Comparison of ENCODE assay signal across 24 cellular contexts in the genomic region with DNA sequence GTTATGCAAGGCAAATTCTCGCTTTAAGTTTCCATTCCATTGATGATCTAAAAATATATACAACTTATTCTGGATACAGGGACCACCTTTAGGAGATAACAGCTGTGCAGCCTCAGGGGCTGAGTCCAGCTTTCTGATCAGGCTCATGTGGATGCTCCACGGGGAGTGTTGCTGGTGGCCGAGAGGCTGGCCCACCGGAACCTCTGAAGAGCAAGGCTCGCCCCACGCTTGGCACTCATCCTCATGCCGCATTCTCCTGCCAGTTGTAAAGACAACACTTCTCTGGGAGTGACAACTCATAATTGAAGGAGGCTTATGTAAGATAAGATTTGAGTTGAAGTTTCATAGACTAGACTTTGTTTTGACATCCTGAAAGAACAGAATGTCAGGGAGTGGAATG.
"Had no signal": no experiment of that assay in that cellular context is flagged by ENCODE, and none has a peak within 500 bp of the region (broad histone marks: within the 10 kb centered on the region; RNA-seq: fewer than 3 reads in every experiment).

No MANE protein-coding gene starts in this region.

- H3K4me3 Mint-ChIP-seq: activated T-cell treated with anti-CD3 and anti-CD28 coated beads, Interleukin-2, amount 50 U/mL, for 4 hours; activated T-helper 17 cell treated with anti-CD3 and anti-CD28 coated beads, Interleukin-2, amount 50 U/mL, for 72 hours; naive B cell; nephron progenitor cell; stimulated activated memory B cell treated with anti-CD40 and anti-IgM and Interleukin-4, amounts not matched to agents 10 μg/mL and 1 μg/mL and 100 μg/mL, for 72 hours had no signal

- H3K9me3 Mint-ChIP-seq: activated T-cell treated with anti-CD3 and anti-CD28 coated beads, Interleukin-2, amount 50 U/mL, for 4 hours; activated T-helper 17 cell treated with anti-CD3 and anti-CD28 coated beads, Interleukin-2, amount 50 U/mL, for 72 hours; stimulated activated memory B cell treated with anti-CD40 and anti-IgM and Interleukin-4, amounts not matched to agents 10 μg/mL and 1 μg/mL and 100 μg/mL, for 72 hours had no signal

- H3K4me1 Mint-ChIP-seq: activated T-helper 17 cell treated with anti-CD3 and anti-CD28 coated beads, Interleukin-2, amount 50 U/mL, for 72 hours; naive B cell; stimulated activated memory B cell treated with anti-CD40 and anti-IgM and Interleukin-4, amounts not matched to agents 10 μg/mL and 1 μg/mL and 100 μg/mL, for 72 hours had no signal

- H3K36me3 Mint-ChIP-seq: naive B cell; stimulated activated memory B cell treated with anti-CD40 and anti-IgM and Interleukin-4, amounts not matched to agents 10 μg/mL and 1 μg/mL and 100 μg/mL, for 72 hours had no signal

- H3K9me3 ChIP-seq: neutrophil, prostate gland had no signal

- H3K27ac ChIP-seq: brain microvascular endothelial cell, left ventricle myocardium inferior, neutrophil, ovary, prostate gland, vagina, VCaP had no signal

- H3K4me3 ChIP-seq: left ventricle myocardium inferior, lung, ovary, prostate gland, smooth muscle cell, vagina had no signal

- ATAC-seq: activated T-cell treated with anti-CD3 and anti-CD28 coated beads, Interleukin-2, amount 50 U/mL, for 4 hours; activated T-helper 17 cell treated with anti-CD3 and anti-CD28 coated beads, Interleukin-2, amount 50 U/mL, for 72 hours; stimulated activated memory B cell treated with anti-CD40 and anti-IgM and Interleukin-4, amounts not matched to agents 10 μg/mL and 1 μg/mL and 100 μg/mL, for 72 hours had no signal

- H3K36me3 ChIP-seq: brain microvascular endothelial cell, neutrophil, ovary, prostate gland, vagina had no signal

- H3K27ac Mint-ChIP-seq: activated T-helper 17 cell treated with anti-CD3 and anti-CD28 coated beads, Interleukin-2, amount 50 U/mL, for 72 hours; nephron progenitor cell; stimulated activated memory B cell treated with anti-CD40 and anti-IgM and Interleukin-4, amounts not matched to agents 10 μg/mL and 1 μg/mL and 100 μg/mL, for 72 hours had no signal

- H3K4me1 ChIP-seq: left ventricle myocardium inferior, prostate gland had no signal

- H3K27me3 ChIP-seq: brain microvascular endothelial cell, neutrophil, ovary, vagina had no signal

- DNase-seq: activated CD4-positive, alpha-beta T cell treated with anti-CD3 and anti-CD28 coated beads for 48 hours; activated CD4-positive, alpha-beta T cell treated with anti-CD3 and anti-CD28 coated beads, Interleukin-2, amount 50 U/mL, for 48 hours; activated gamma-delta T cell treated with Interleukin-2 at 50 U/mL for 16 hours; activated naive CD4-positive, alpha-beta T cell treated with anti-CD3 and anti-CD28 coated beads, Interleukin-2, amount 50 U/mL, for 16 hours; activated T-cell treated with anti-CD3 and anti-CD28 coated beads, Interleukin-2, amount 50 U/mL, for 4 hours; amniotic stem cell; brain microvascular endothelial cell; cortex of kidney; left ventricle myocardium inferior; naive B cell; nephron progenitor cell; ovary; stimulated activated CD4-positive, alpha-beta T cell treated with anti-CD3 and anti-CD28 coated beads, Interleukin-1b, Interleukin-23, amount 100 ng/mL, for 48 hours; stimulated activated CD4-positive, alpha-beta T cell treated with anti-CD3 and anti-CD28 coated beads, Interleukin-4, amount 100 ng/mL, for 4 hours; stimulated activated CD8-positive, alpha-beta memory T cell treated with anti-CD3 and anti-CD28 coated beads, Interleukin-4, amount 100 ng/mL, for 48 hours; trophoblast cell had no signal
